Comparison of ENCODE assay signal across 24 cellular contexts in genomic region chr22:35326854-35327562, GRCh38. TPM values are rescaled to one million over a fixed set of nuclear protein-coding genes. Genes with fewer than 3 reads are reported as not detected.
DNase-seq lines count a peak whose midpoint lies in the region; ATAC-seq and TF ChIP-seq lines count a peak whose summit lies in the region.
"Had no signal": no experiment of that assay in that cellular context is flagged by ENCODE, and none has a peak within 500 bp of the region (broad histone marks: within the 10 kb centered on the region; RNA-seq: fewer than 3 reads in every experiment).

No MANE protein-coding gene starts in this region.

- H3K18ac ChIP-seq in IMR-90 (ENCODE audit: low read depth, low read length), result no peak overlapping the region

- H3K4me1 ChIP-seq in IMR-90 (ENCODE audit: control insufficient read depth, insufficient read depth, low read length) (peaks cover 4% of the 10 kb centered on the region), osteoblast (ENCODE audit: insufficient read depth, low read length) (peaks cover 7% of the 10 kb centered on the region), aorta (ENCODE audit: control insufficient read depth in 1 of 2, insufficient read depth in 2 of 2, low read length in 2 of 2) (no peaks in the 10 kb centered on the region)
- H3K4me1 ChIP-seq: Caco-2, HAP-1 had no signal

- no peak overlapping the region for H3K56ac ChIP-seq in IMR-90 (ENCODE audit: extremely low read depth, insufficient read depth, low read length)

- peaks cover 10% of the 10 kb centered on the region for H3K9me1 ChIP-seq in IMR-90 (ENCODE audit: insufficient read depth, low read length)

- H2BK15ac ChIP-seq in IMR-90 (ENCODE audit: low read depth, low read length), result no peak overlapping the region

- no peak overlapping the region for H3K9ac ChIP-seq in IMR-90 (ENCODE audit: low read depth, low read length)
- H3K9ac ChIP-seq: BLaER1, GM23248 had no signal

- H4K20me1 ChIP-seq in IMR-90 (ENCODE audit: insufficient read depth, low read length), result peaks cover 4% of the 10 kb centered on the region; the same call in 1 of the 2 replicates
- peaks cover 3% of the 10 kb centered on the region for H4K20me1 ChIP-seq in osteoblast (ENCODE audit: insufficient read depth, low read length)
- H4K20me1 ChIP-seq: BLaER1 had no signal

- dilution Hi-C loops in IMR-90 (cut with HindIII; ENCODE audit: low sequenced_read_pairs, unreplicated experiment), result no loop called here

- H3K9me3 ChIP-seq in IMR-90 (ENCODE audit: control insufficient read depth, insufficient read depth, low read length) (no peaks in the 10 kb centered on the region), osteoblast (ENCODE audit: low read depth, low read length) (no peaks in the 10 kb centered on the region), aorta (ENCODE audit: control insufficient read depth, low read length) (no peaks in the 10 kb centered on the region)
- H3K9me3 ChIP-seq: BLaER1, Caco-2, HAP-1 had no signal

- no peak overlapping the region for H2AFZ ChIP-seq in IMR-90 (replicated peaks; ENCODE audit: low read length, poor library complexity)
- no peak overlapping the region for H2AFZ ChIP-seq in osteoblast (ENCODE audit: low read length)
- H2AFZ ChIP-seq: GM23248 had no signal

- 0 out of 4 replicates have a peak, but pooled peaks cover 0 to 2% of the 10 kb centered on the region in 2 experiments for H3K79me1 ChIP-seq in IMR-90 (ENCODE audit: low read depth in 1 of 2, low read length in 2 of 2)

- H3K4me3 Mint-ChIP-seq in dendritic cell treated with granulocyte-macrophage colony-stimulating factor and Interleukin-4, amounts not matched to agents 40 ng/mL and 50 ng/mL, for 4 days, result no peak overlapping the region

- 100% methylated on average over 1 of the region's 17 CpGs; no CpG with 5 or more reads in 1 of the 2 experiments for WGBS in IMR-90 (ENCODE audit: extremely low coverage in 2 of 2, insufficient read length in 1 of 2), 2 experiments
- 95% methylated on average over 17 of the region's 17 CpGs for WGBS in aorta, 2 donors

- H3K27me3 Mint-ChIP-seq in dendritic cell treated with granulocyte-macrophage colony-stimulating factor and Interleukin-4, amounts not matched to agents 40 ng/mL and 50 ng/mL, for 4 days, result no peaks in the 10 kb centered on the region
- H3K27me3 Mint-ChIP-seq: CD4-positive, alpha-beta memory T cell had no signal

- H2BK5ac ChIP-seq in IMR-90 (ENCODE audit: low read depth, low read length, poor library complexity, severe bottlenecking), result no peak overlapping the region

- no peak overlapping the region for H3K4me3 ChIP-seq in IMR-90 (ENCODE audit: insufficient read depth, low read depth, low read length)
- no peak overlapping the region for H3K4me3 ChIP-seq in osteoblast (ENCODE audit: insufficient read depth, low read length)
- no peak overlapping the region for H3K4me3 ChIP-seq in aorta (ENCODE audit: low read length in 2 of 2)
- H3K4me3 ChIP-seq: BLaER1, GM12878, GM23248, HAP-1 had no signal

- no peak overlapping the region for H2BK120ac ChIP-seq in IMR-90 (ENCODE audit: low read depth, low read length)

- peaks cover 50% of the 10 kb centered on the region for H3K4me1 Mint-ChIP-seq in dendritic cell treated with granulocyte-macrophage colony-stimulating factor and Interleukin-4, amounts not matched to agents 40 ng/mL and 50 ng/mL, for 4 days (ENCODE audit: low read depth)

- H3K27ac Mint-ChIP-seq in dendritic cell treated with granulocyte-macrophage colony-stimulating factor and Interleukin-4, amounts not matched to agents 40 ng/mL and 50 ng/mL, for 4 days, result peak overlapping the region; percentile 10

- in situ Hi-C loops in IMR-90 (cut with MboI; ENCODE audit: low sequenced_read_pairs), result no loop called here

- H2BK20ac ChIP-seq in IMR-90 (ENCODE audit: low read depth, low read length), result no peak overlapping the region

- no peak overlapping the region for H3K4me2 ChIP-seq in IMR-90 (ENCODE audit: low read depth, low read length)
- H3K4me2 ChIP-seq in osteoblast (ENCODE audit: insufficient read depth, low read length), result no peak overlapping the region
- H3K4me2 ChIP-seq: BLaER1 had no signal

- intact Hi-C loops in IMR-90 (cut with micrococcal nuclease) (no loop called here), aorta (cut with DNase I) (no loop called here)
- intact Hi-C loops in dendritic cell treated with granulocyte-macrophage colony-stimulating factor and Interleukin-4, amounts not matched to agents 40 ng/mL and 50 ng/mL, for 4 days (cut with micrococcal nuclease), result no loop called here

- CTCF ChIA-PET in IMR-90 (lab: Yijun Ruan, JAX), result no interaction called here

- no peak for TF ChIP-seq POLR2A in IMR-90 (IDR thresholded peaks at IDR 0.05; ENCODE audit: low read depth, low read length)

- H3K27ac ChIP-seq in IMR-90 (ENCODE audit: insufficient read depth, low read length), result no peak overlapping the region
- no peak overlapping the region for H3K27ac ChIP-seq in osteoblast (ENCODE audit: low read depth, low read length)
- no peak overlapping the region for H3K27ac ChIP-seq in aorta (ENCODE audit: low read depth in 1 of 2, low read length in 2 of 2)
- H3K27ac ChIP-seq: BLaER1, GM23248 had no signal

- no peak overlapping the region for H3K23ac ChIP-seq in IMR-90 (ENCODE audit: low read depth, low read length)

- H3K36me3 Mint-ChIP-seq in dendritic cell treated with granulocyte-macrophage colony-stimulating factor and Interleukin-4, amounts not matched to agents 40 ng/mL and 50 ng/mL, for 4 days (ENCODE audit: low read depth), result peaks cover 73% of the 10 kb centered on the region

- no peak overlapping the region for H2AK5ac ChIP-seq in IMR-90 (ENCODE audit: low read depth, low read length)

- peaks cover 12% of the 10 kb centered on the region for H3K79me2 ChIP-seq in osteoblast (ENCODE audit: insufficient read depth, low read length)

- no peaks in the 10 kb centered on the region for H3K9me3 Mint-ChIP-seq in dendritic cell treated with granulocyte-macrophage colony-stimulating factor and Interleukin-4, amounts not matched to agents 40 ng/mL and 50 ng/mL, for 4 days

- H3K36me3 ChIP-seq in IMR-90 (ENCODE audit: control insufficient read depth, insufficient read depth, low read length) (peaks cover 64% of the 10 kb centered on the region), osteoblast (ENCODE audit: insufficient read depth, low read length) (peaks cover 89% of the 10 kb centered on the region), aorta (ENCODE audit: control insufficient read depth in 1 of 2, insufficient read depth in 2 of 2, low read length in 1 of 2) (peaks cover 0 to 14% of the 10 kb centered on the region in 2 donors)

- H4K8ac ChIP-seq in IMR-90 (ENCODE audit: low read depth in 2 of 2, low read length in 2 of 2), result no peak overlapping the region

- H3K4ac ChIP-seq in IMR-90 (ENCODE audit: low read depth, low read length), result no peak overlapping the region

- ATAC-seq in IMR-90 (ENCODE audit: low read depth), result no peak
- ATAC-seq in aorta (ENCODE audit: low FRiP score), result peak; percentile 21
- ATAC-seq in GM21447 (IDR thresholded peaks at IDR 0.05; ENCODE audit: unreplicated experiment), result no peak
- ATAC-seq in HG03039 (IDR thresholded peaks at IDR 0.05; ENCODE audit: unreplicated experiment), result no peak
- ATAC-seq: GM12878 had no signal

- H4K5ac ChIP-seq in IMR-90 (ENCODE audit: low read depth, low read length), result no peak overlapping the region

- peak overlapping the region; percentile 72 for H2AK9ac ChIP-seq in IMR-90 (replicated peaks; ENCODE audit: low read depth, low read length, poor library complexity)

- POLR2A ChIA-PET in IMR-90 (lab: Charles Lee; ENCODE audit: unreplicated experiment), result no interaction called here

- H3K14ac ChIP-seq in IMR-90 (replicated peaks; ENCODE audit: low read depth, low read length), result no peak overlapping the region

- no peak for DNase-seq in IMR-90
- peak; percentile 62 for DNase-seq in osteoblast (ENCODE audit: insufficient read length, low spot score, missing footprints)
- peak in 1 of 2 donors; percentile 45 for DNase-seq in aorta
- no peak for DNase-seq in activated CD8-positive, alpha-beta memory T cell treated with anti-CD3 and anti-CD28 coated beads, Interleukin-2, amount 50 U/mL, for 48 hours
- DNase-seq: ACHN; Caco-2; CD4-positive, alpha-beta memory T cell; DMS 273 treated with DMSO at 0.1 percent for 48 hours; DND-41; GM23248; KBM-7; MM.1S; NCI-H1048; NCI-H1417 treated with DMSO at 0.1 percent for 48 hours; NCI-H187; NCI-H446 treated with DMSO at 0.1 percent for 48 hours; NCI-H526 treated with DMSO at 0.1 percent for 48 hours; SHP77 had no signal

- no peak for TF ChIP-seq RAD21 in IMR-90 (IDR thresholded peaks at IDR 0.05; ENCODE audit: low read length)

- no peak overlapping the region for H4K91ac ChIP-seq in IMR-90 (ENCODE audit: insufficient read depth, low read depth, low read length)

- BruUV-seq in IMR-90 (replicated peaks; lab: Mats Ljungman, UMichigan), result no TSS peak

- TF ChIP-seq CTCF in IMR-90 (conservative IDR thresholded peaks at IDR 0.05; ENCODE audit: low read depth, low read length), result no peak
- TF ChIP-seq CTCF in osteoblast (IDR thresholded peaks at IDR 0.05; ENCODE audit: extremely low read depth, low read depth, low read length), result no peak

- H3K27me3 ChIP-seq in IMR-90 (ENCODE audit: control insufficient read depth, insufficient read depth, low read length) (no peaks in the 10 kb centered on the region), osteoblast (ENCODE audit: insufficient read depth, low read length) (no peaks in the 10 kb centered on the region), aorta (ENCODE audit: control insufficient read depth in 1 of 2, insufficient read depth in 2 of 2, low read length in 1 of 2) (no peaks in the 10 kb centered on the region)
- H3K27me3 ChIP-seq: BLaER1 had no signal

TF ChIP-seq in IMR-90, 13 proteins besides CTCF, POLR2A, EP300 and RAD21 (continues in another document):
- TF ChIP-seq MAFK (IDR thresholded peaks at IDR 0.05; ENCODE audit: low read depth, low read length), result no peak
- no peak for TF ChIP-seq RFX5 (IDR thresholded peaks at IDR 0.05; ENCODE audit: low read depth, low read length)

RNA-seq across cellular contexts. Expression of gene TOM1, which starts 27.3 kb away (rescaled TPM):
- total RNA-seq in IMR-90 (2012; rRNA removed) (38.0 and 39.4 TPM in 2 replicates), osteoblast (118 and 131 TPM in 2 replicates), aorta (10 to 100 TPM; 49.5 to 50.5 TPM)
- polyA plus RNA-seq in IMR-90 (2012; rRNA removed) (46.4 and 48.5 TPM in 2 replicates), aorta (10 to 100 TPM; 19.8 to 38.5 TPM)
- polyA plus RNA-seq in IMR-90 (2012; cell fraction: cytosol; rRNA removed), result 66.1 and 71.8 TPM in 2 replicates
- 54.4 and 68.2 TPM in 2 replicates for polyA plus RNA-seq in IMR-90 (2012; cell fraction: nucleus; rRNA removed; ENCODE audit: low replicate concordance)

RNA-seq across cellular contexts. Expression of gene HMOX1, which starts 53.9 kb away (rescaled TPM):
- total RNA-seq in IMR-90 (2012; rRNA removed), result 16.4 and 23.1 TPM in 2 replicates
- 49.9 and 50.5 TPM in 2 replicates for polyA plus RNA-seq in IMR-90 (2012; rRNA removed)
- 82.4 and 91.3 TPM in 2 replicates for polyA plus RNA-seq in IMR-90 (2012; cell fraction: cytosol; rRNA removed)
- polyA plus RNA-seq in IMR-90 (2012; cell fraction: nucleus; rRNA removed; ENCODE audit: low replicate concordance), result 45.0 and 48.2 TPM in 2 replicates
- total RNA-seq in osteoblast, result 411 and 475 TPM in 2 replicates
- 10 to 100 TPM; 29.1 to 53.6 TPM for total RNA-seq in aorta
- polyA plus RNA-seq in aorta, result 10 to 100 TPM in 1 of 2 donors, 1 to 10 TPM in 1; 9.6 to 34.6 TPM
